Comparison of ENCODE assay signal across 1 cellular context in the genomic region with DNA sequence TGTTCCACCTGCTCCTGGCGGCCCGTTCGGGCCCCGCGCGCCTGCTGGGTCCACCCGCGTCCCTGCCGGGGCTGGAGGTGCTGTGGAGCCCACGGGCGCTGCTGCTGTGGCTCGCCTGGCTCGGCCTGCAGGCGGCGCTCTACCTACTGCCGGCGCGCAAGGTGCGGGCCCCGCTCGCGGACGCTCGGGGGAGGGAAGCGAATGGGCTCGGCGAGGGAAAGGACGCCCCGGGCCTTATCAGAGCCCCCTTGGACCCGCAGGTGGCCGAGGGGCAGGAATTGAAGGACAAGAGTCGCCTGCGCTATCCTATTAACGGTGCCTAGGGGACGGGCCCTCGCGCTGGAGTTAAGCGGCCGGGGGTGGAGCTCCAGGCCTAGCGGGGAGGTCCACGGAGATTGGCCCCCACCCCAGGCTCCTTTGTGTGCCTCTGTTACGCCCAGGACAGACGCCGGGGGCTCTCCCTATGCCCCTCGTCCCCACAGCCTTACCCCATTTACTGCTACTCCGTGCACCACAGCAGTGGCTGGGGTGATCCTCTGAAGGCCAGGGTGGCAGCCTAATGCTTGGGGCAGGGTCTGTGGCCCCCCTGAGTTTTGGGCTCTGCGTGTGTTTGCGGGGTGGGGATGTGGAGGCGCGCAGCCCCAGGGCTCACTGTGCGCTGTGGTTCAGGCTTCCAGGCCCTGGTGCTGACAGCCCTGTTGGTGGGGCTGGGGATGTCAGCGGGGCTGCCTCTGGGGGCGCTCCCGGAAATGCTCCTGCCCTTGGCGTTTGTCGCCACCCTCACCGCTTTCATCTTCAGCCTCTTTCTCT.
TF ChIP-seq lines count a peak whose summit lies in the region.

No MANE protein-coding gene starts in this region.

TF ChIP-seq in K562, 482 proteins besides CTCF, POLR2A, EP300 and RAD21 (continued from another document and continues in another):
- TF ChIP-seq, protein P1, sequence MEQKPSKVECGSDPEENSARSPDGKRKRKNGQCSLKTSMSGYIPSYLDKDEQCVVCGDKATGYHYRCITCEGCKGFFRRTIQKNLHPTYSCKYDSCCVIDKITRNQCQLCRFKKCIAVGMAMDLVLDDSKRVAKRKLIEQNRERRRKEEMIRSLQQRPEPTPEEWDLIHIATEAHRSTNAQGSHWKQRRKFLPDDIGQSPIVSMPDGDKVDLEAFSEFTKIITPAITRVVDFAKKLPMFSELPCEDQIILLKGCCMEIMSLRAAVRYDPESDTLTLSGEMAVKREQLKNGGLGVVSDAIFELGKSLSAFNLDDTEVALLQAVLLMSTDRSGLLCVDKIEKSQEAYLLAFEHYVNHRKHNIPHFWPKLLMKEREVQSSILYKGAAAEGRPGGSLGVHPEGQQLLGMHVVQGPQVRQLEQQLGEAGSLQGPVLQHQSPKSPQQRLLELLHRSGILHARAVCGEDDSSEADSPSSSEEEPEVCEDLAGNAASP (IDR thresholded peaks at IDR 0.05) = no peak
- TF ChIP-seq, protein P2, sequence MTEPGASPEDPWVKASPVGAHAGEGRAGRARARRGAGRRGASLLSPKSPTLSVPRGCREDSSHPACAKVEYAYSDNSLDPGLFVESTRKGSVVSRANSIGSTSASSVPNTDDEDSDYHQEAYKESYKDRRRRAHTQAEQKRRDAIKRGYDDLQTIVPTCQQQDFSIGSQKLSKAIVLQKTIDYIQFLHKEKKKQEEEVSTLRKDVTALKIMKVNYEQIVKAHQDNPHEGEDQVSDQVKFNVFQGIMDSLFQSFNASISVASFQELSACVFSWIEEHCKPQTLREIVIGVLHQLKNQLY (CRISPR knock-in tag; conservative IDR thresholded peaks at IDR 0.05) = no peak
- TF ChIP-seq, protein P3, sequence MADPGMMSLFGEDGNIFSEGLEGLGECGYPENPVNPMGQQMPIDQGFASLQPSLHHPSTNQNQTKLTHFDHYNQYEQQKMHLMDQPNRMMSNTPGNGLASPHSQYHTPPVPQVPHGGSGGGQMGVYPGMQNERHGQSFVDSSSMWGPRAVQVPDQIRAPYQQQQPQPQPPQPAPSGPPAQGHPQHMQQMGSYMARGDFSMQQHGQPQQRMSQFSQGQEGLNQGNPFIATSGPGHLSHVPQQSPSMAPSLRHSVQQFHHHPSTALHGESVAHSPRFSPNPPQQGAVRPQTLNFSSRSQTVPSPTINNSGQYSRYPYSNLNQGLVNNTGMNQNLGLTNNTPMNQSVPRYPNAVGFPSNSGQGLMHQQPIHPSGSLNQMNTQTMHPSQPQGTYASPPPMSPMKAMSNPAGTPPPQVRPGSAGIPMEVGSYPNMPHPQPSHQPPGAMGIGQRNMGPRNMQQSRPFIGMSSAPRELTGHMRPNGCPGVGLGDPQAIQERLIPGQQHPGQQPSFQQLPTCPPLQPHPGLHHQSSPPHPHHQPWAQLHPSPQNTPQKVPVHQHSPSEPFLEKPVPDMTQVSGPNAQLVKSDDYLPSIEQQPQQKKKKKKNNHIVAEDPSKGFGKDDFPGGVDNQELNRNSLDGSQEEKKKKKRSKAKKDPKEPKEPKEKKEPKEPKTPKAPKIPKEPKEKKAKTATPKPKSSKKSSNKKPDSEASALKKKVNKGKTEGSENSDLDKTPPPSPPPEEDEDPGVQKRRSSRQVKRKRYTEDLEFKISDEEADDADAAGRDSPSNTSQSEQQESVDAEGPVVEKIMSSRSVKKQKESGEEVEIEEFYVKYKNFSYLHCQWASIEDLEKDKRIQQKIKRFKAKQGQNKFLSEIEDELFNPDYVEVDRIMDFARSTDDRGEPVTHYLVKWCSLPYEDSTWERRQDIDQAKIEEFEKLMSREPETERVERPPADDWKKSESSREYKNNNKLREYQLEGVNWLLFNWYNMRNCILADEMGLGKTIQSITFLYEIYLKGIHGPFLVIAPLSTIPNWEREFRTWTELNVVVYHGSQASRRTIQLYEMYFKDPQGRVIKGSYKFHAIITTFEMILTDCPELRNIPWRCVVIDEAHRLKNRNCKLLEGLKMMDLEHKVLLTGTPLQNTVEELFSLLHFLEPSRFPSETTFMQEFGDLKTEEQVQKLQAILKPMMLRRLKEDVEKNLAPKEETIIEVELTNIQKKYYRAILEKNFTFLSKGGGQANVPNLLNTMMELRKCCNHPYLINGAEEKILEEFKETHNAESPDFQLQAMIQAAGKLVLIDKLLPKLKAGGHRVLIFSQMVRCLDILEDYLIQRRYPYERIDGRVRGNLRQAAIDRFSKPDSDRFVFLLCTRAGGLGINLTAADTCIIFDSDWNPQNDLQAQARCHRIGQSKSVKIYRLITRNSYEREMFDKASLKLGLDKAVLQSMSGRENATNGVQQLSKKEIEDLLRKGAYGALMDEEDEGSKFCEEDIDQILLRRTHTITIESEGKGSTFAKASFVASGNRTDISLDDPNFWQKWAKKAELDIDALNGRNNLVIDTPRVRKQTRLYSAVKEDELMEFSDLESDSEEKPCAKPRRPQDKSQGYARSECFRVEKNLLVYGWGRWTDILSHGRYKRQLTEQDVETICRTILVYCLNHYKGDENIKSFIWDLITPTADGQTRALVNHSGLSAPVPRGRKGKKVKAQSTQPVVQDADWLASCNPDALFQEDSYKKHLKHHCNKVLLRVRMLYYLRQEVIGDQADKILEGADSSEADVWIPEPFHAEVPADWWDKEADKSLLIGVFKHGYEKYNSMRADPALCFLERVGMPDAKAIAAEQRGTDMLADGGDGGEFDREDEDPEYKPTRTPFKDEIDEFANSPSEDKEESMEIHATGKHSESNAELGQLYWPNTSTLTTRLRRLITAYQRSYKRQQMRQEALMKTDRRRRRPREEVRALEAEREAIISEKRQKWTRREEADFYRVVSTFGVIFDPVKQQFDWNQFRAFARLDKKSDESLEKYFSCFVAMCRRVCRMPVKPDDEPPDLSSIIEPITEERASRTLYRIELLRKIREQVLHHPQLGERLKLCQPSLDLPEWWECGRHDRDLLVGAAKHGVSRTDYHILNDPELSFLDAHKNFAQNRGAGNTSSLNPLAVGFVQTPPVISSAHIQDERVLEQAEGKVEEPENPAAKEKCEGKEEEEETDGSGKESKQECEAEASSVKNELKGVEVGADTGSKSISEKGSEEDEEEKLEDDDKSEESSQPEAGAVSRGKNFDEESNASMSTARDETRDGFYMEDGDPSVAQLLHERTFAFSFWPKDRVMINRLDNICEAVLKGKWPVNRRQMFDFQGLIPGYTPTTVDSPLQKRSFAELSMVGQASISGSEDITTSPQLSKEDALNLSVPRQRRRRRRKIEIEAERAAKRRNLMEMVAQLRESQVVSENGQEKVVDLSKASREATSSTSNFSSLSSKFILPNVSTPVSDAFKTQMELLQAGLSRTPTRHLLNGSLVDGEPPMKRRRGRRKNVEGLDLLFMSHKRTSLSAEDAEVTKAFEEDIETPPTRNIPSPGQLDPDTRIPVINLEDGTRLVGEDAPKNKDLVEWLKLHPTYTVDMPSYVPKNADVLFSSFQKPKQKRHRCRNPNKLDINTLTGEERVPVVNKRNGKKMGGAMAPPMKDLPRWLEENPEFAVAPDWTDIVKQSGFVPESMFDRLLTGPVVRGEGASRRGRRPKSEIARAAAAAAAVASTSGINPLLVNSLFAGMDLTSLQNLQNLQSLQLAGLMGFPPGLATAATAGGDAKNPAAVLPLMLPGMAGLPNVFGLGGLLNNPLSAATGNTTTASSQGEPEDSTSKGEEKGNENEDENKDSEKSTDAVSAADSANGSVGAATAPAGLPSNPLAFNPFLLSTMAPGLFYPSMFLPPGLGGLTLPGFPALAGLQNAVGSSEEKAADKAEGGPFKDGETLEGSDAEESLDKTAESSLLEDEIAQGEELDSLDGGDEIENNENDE (IDR thresholded peaks at IDR 0.05; ENCODE audit: low read depth, low read length) = no peak
- TF ChIP-seq HNRNPK (IDR thresholded peaks at IDR 0.05; ENCODE audit: low read depth, low read length, poor library complexity, severe bottlenecking) (peak; percentile 8), ASH1L (IDR thresholded peaks at IDR 0.05; ENCODE audit: borderline replicate concordance, low read depth, partially characterized antibody) (no peak), MIER1 (IDR thresholded peaks at IDR 0.05; ENCODE audit: low read depth) (no peak), ZKSCAN8 (CRISPR knock-in tag; IDR thresholded peaks at IDR 0.05) (no peak), PYGO2 (tag; IDR thresholded peaks at IDR 0.05) (no peak), HNRNPUL1 (IDR thresholded peaks at IDR 0.05; ENCODE audit: low read length) (peak; percentile 23; the same call in 1 of the 2 replicates), NFE2L1 (tag; IDR thresholded peaks at IDR 0.05; ENCODE audit: borderline replicate concordance, low read depth) (no peak), POLR2B (IDR thresholded peaks at IDR 0.05; ENCODE audit: low read depth, partially characterized antibody) (peak; percentile 33), DDX20 (tag; IDR thresholded peaks at IDR 0.05; ENCODE audit: low read depth) (no peak), RBM17 (IDR thresholded peaks at IDR 0.05; ENCODE audit: borderline replicate concordance, low read depth, low read length) (no peak), GTF2A2 (tag; IDR thresholded peaks at IDR 0.05) (no peak)
- TF ChIP-seq, protein P4, sequence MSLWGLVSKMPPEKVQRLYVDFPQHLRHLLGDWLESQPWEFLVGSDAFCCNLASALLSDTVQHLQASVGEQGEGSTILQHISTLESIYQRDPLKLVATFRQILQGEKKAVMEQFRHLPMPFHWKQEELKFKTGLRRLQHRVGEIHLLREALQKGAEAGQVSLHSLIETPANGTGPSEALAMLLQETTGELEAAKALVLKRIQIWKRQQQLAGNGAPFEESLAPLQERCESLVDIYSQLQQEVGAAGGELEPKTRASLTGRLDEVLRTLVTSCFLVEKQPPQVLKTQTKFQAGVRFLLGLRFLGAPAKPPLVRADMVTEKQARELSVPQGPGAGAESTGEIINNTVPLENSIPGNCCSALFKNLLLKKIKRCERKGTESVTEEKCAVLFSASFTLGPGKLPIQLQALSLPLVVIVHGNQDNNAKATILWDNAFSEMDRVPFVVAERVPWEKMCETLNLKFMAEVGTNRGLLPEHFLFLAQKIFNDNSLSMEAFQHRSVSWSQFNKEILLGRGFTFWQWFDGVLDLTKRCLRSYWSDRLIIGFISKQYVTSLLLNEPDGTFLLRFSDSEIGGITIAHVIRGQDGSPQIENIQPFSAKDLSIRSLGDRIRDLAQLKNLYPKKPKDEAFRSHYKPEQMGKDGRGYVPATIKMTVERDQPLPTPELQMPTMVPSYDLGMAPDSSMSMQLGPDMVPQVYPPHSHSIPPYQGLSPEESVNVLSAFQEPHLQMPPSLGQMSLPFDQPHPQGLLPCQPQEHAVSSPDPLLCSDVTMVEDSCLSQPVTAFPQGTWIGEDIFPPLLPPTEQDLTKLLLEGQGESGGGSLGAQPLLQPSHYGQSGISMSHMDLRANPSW (CRISPR knock-in tag; IDR thresholded peaks at IDR 0.05) = no peak
- TF ChIP-seq, protein P5, sequence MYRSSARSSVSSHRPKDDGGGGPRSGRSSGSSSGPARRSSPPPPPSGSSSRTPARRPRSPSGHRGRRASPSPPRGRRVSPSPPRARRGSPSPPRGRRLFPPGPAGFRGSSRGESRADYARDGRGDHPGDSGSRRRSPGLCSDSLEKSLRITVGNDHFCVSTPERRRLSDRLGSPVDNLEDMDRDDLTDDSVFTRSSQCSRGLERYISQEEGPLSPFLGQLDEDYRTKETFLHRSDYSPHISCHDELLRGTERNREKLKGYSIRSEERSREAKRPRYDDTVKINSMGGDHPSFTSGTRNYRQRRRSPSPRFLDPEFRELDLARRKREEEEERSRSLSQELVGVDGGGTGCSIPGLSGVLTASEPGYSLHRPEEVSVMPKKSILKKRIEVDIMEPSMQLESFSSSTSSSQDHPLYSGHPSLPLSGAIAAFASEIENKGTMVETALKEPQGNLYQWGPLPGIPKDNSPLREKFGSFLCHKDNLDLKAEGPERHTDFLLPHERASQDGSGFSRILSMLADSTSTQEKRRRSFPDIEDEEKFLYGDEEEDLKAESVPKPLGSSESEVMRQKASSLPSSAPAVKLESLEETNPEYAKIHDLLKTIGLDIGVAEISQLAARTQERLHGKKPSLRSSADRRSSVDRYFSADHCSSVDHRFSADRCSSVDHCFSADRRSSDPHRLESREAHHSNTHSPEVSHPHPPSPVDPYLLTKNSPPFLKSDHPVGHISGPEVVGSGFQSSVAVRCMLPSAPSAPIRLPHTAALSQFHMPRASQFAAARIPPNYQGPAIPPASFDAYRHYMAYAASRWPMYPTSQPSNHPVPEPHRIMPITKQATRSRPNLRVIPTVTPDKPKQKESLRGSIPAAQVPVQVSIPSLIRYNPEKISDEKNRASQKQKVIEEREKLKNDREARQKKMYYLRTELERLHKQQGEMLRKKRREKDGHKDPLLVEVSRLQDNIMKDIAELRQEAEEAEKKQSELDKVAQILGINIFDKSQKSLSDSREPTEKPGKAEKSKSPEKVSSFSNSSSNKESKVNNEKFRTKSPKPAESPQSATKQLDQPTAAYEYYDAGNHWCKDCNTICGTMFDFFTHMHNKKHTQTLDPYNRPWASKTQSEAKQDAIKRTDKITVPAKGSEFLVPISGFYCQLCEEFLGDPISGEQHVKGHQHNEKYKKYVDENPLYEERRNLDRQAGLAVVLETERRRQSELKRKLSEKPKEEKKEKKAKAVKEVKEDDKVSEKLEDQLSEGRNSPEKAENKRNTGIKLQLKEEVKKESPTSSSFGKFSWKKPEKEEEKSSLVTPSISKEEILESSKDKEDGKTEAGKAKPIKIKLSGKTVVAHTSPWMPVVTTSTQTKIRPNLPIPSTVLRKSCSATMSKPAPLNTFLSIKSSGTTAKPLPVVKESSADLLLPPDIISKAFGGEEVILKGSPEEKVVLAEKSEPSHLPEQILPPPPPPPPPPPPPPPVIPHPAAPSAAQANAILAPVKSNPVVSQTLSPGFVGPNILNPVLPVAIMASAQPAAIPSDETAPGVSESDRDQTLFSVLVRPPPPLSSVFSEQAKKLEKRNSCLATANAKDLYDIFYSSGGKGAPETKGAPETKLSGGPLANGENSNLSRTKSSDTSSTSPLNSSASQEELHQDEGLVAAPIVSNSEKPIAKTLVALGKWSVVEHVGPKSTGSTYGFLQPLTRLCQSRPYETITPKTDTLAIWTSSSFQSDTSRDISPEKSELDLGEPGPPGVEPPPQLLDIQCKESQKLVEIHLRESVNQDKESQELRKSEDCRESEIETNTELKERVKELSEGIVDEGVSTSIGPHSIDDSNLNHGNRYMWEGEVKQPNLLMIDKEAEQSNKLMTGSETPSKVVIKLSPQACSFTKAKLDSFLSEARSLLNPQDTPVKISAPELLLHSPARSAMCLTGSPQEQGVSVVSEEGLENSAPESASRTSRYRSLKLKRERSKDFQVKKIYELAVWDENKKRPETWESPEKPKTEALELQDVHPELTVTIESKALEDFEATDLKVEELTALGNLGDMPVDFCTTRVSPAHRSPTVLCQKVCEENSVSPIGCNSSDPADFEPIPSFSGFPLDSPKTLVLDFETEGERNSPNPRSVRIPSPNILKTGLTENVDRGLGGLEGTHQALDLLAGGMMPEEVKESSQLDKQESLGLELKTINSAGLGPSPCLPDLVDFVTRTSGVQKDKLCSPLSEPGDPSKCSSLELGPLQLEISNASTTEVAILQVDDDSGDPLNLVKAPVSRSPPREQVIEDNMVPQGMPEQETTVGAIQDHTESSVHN (IDR thresholded peaks at IDR 0.05; ENCODE audit: borderline replicate concordance in 1 of 2, low read depth in 1 of 2) = no peak
